Comparison of ENCODE assay signal across 11 cellular contexts in genomic region chr11:117930208-117930570, GRCh38. TPM values are rescaled to one million over a fixed set of nuclear protein-coding genes. Genes with fewer than 3 reads are reported as not detected.
A peak's percentile ranks its signal among the peaks of the same experiment; 100 is the strongest.
DNase-seq lines count a peak whose midpoint lies in the region; ATAC-seq and TF ChIP-seq lines count a peak whose summit lies in the region.
"Had no signal": no experiment of that assay in that cellular context is flagged by ENCODE, and none has a peak within 500 bp of the region (broad histone marks: within the 10 kb centered on the region; RNA-seq: fewer than 3 reads in every experiment).

No MANE protein-coding gene starts in this region.

- H3K36me3 Mint-ChIP-seq in MCF 10A (ENCODE audit: insufficient read depth, unreplicated experiment) (no peaks in the 10 kb centered on the region), T-helper 17 cell (ENCODE audit: low read depth) (peaks cover 2% of the 10 kb centered on the region)

- WGBS in upper lobe of left lung, 2 donors: 45 to 75% methylated on average over 5 of the region's 5 CpGs
- WGBS in thyroid gland, 2 donors: 90 to 94% methylated on average over 5 of the region's 5 CpGs

- intact Hi-C loops in breast epithelium (cut with DNase I; ENCODE audit: low total_unique reads): no loop called here
- intact Hi-C loops in MCF 10A (cut with micrococcal nuclease): no loop called here
- intact Hi-C loops in left lung (cut with DNase I): no loop called here
- intact Hi-C loops in thyroid gland (cut with DNase I): no loop called here

- POLR2A ChIA-PET in MCF 10A (lab: Yijun Ruan, JAX): no interaction called here

- TF ChIP-seq EP300 in upper lobe of left lung (IDR thresholded peaks at IDR 0.05): no peak

- H3K36me3 ChIP-seq in breast epithelium: no peaks in the 10 kb centered on the region
- H3K36me3 ChIP-seq in left lung: no peaks in the 10 kb centered on the region
- H3K36me3 ChIP-seq in upper lobe of left lung: no peaks in the 10 kb centered on the region
- no peaks in the 10 kb centered on the region for H3K36me3 ChIP-seq in thyroid gland

- TF ChIP-seq POLR2A in breast epithelium (IDR thresholded peaks at IDR 0.05) (no peak), upper lobe of left lung (IDR thresholded peaks at IDR 0.05) (no peak), thyroid gland (IDR thresholded peaks at IDR 0.05) (no peak)

- DNase-seq in breast epithelium (ENCODE audit: low spot score in 2 of 2) (peak in 1 of 2 donors; percentile 22), MCF 10A (ENCODE audit: unreplicated experiment) (no peak), T-helper 17 cell (no peak), left lung (peak in 1 of 2 donors; percentile 19), upper lobe of left lung (peak in 1 of 2 donors; percentile 50), thyroid gland (no peak)
- DNase-seq: foreskin fibroblast, GOT3 had no signal

- H3K27me3 ChIP-seq in breast epithelium: no peaks in the 10 kb centered on the region
- no peaks in the 10 kb centered on the region for H3K27me3 ChIP-seq in left lung
- no peaks in the 10 kb centered on the region for H3K27me3 ChIP-seq in upper lobe of left lung
- H3K27me3 ChIP-seq in thyroid gland: no peaks in the 10 kb centered on the region

- H3K4me1 Mint-ChIP-seq in MCF 10A (ENCODE audit: insufficient read depth, unreplicated experiment): no peaks in the 10 kb centered on the region
- peaks cover 41% of the 10 kb centered on the region for H3K4me1 Mint-ChIP-seq in T-helper 17 cell

- ATAC-seq in T-helper 17 cell (no peak), left lung (peak; percentile 61), upper lobe of left lung (ENCODE audit: low FRiP score in 2 of 2) (peak; percentile 37 to 38), GM21825 (IDR thresholded peaks at IDR 0.05; ENCODE audit: unreplicated experiment) (no peak), GM18873 (IDR thresholded peaks at IDR 0.05; ENCODE audit: low FRiP score, unreplicated experiment) (no peak)

- no peaks in the 10 kb centered on the region for H3K9me3 Mint-ChIP-seq in MCF 10A (ENCODE audit: unreplicated experiment)

- CTCF ChIA-PET in MCF 10A (lab: Yijun Ruan, JAX): interaction anchor here (0.9 kb wide), 1 partner anchor 17 kb away, joined by 4 read pairs; no protein-coding TSS in a partner anchor

- H3K4me3 Mint-ChIP-seq in MCF 10A (ENCODE audit: unreplicated experiment): no peak overlapping the region
- peak overlapping the region; percentile 63 for H3K4me3 Mint-ChIP-seq in T-helper 17 cell

- H3K4me1 ChIP-seq in breast epithelium (no peaks in the 10 kb centered on the region), left lung (peaks cover 4 to 22% of the 10 kb centered on the region in 2 donors), upper lobe of left lung (peaks cover 8 to 32% (median 23%) of the 10 kb centered on the region in 4 donors), thyroid gland (peaks cover 34 to 58% of the 10 kb centered on the region in 2 donors)

- H3K4me3 ChIP-seq in breast epithelium (no peak overlapping the region), left lung (no peak overlapping the region), upper lobe of left lung (no peak overlapping the region), thyroid gland (replicated peaks in 1 of 3) (no peak overlapping the region)

- peaks cover 46% of the 10 kb centered on the region for H3K27me3 Mint-ChIP-seq in MCF 10A (ENCODE audit: insufficient read depth, unreplicated experiment)
- H3K27me3 Mint-ChIP-seq in T-helper 17 cell: peaks cover 11% of the 10 kb centered on the region

- TF ChIP-seq CTCF in breast epithelium (IDR thresholded peaks at IDR 0.05) (no peak), MCF 10A (IDR thresholded peaks at IDR 0.05; ENCODE audit: unreplicated experiment) (no peak), left lung (IDR thresholded peaks at IDR 0.05) (no peak), upper lobe of left lung (IDR thresholded peaks at IDR 0.05) (no peak), thyroid gland (IDR thresholded peaks at IDR 0.05) (no peak)

- BruUV-seq in MCF 10A (replicated peaks; lab: Mats Ljungman, UMichigan): no TSS peak

- no peaks in the 10 kb centered on the region for H3K9me3 ChIP-seq in breast epithelium
- H3K9me3 ChIP-seq in T-helper 17 cell (ENCODE audit: control insufficient read depth, low read length, poor library complexity, severe bottlenecking): no peaks in the 10 kb centered on the region
- no peaks in the 10 kb centered on the region for H3K9me3 ChIP-seq in left lung
- no peaks in the 10 kb centered on the region for H3K9me3 ChIP-seq in upper lobe of left lung
- no peaks in the 10 kb centered on the region for H3K9me3 ChIP-seq in thyroid gland

- peak overlapping the region; percentile 40 to 92 for H3K27ac ChIP-seq in breast epithelium
- H3K27ac ChIP-seq in left lung: no peak overlapping the region
- H3K27ac ChIP-seq in upper lobe of left lung: no peak overlapping the region
- peak overlapping the region in 1 of 3 donors; percentile 72 for H3K27ac ChIP-seq in thyroid gland

- H3K27ac Mint-ChIP-seq in MCF 10A (ENCODE audit: low read depth, unreplicated experiment): no peak overlapping the region
- peak overlapping the region; percentile 16 for H3K27ac Mint-ChIP-seq in T-helper 17 cell

RNA-seq across cellular contexts. Expression of gene TMPRSS13, which starts 1.0 kb away (rescaled TPM):
- total RNA-seq in breast epithelium (10 to 100 TPM in 2 of 3 donors, under 1 TPM in 1; 0.32 to 34.0 (median 12.5) TPM), MCF 10A (2022) (not detected in 2 replicates), T-helper 17 cell (1 to 10 TPM; 2.0 to 2.4 TPM), left lung (1 to 10 TPM; 4.6 to 5.4 TPM), upper lobe of left lung (10 to 100 TPM in 2 of 6 donors, 1 to 10 TPM in 4; 4.6 to 26.2 (median 6.1) TPM), thyroid gland (10 to 100 TPM in 3 of 4 donors, 1 to 10 TPM in 1; 8.5 to 24.3 (median 13.0) TPM)

RNA-seq across cellular contexts. Expression of gene FXYD6, which starts 53.7 kb away (rescaled TPM):
- total RNA-seq in breast epithelium: 10 to 100 TPM; 16.0 to 25.0 (median 20.3) TPM
- total RNA-seq in MCF 10A (2022): not detected in 2 replicates
- under 1 TPM in 1 of 2 donors, not detected in 1; 0.62 TPM for total RNA-seq in T-helper 17 cell
- 10 to 100 TPM; 41.4 to 55.0 TPM for total RNA-seq in left lung
- 10 to 100 TPM; 16.2 to 61.4 (median 33.8) TPM for total RNA-seq in upper lobe of left lung
- total RNA-seq in thyroid gland: 100 to 1,000 TPM in 2 of 4 donors, 10 to 100 TPM in 2; 34.2 to 143 (median 88.6) TPM
- total RNA-seq: T-helper 2 cell treated with Interferon-gamma antibody and Interleukin-4, amounts not matched to agents 100 ng/mL and 5 ng/mL, for 36 hours had no signal

RNA-seq across cellular contexts. Expression of gene IL10RA, which starts 56.0 kb away (rescaled TPM):
- total RNA-seq in breast epithelium: 10 to 100 TPM in 2 of 3 donors, 1 to 10 TPM in 1; 9.8 to 47.5 (median 13.3) TPM
- not detected in 2 replicates for total RNA-seq in MCF 10A (2022)
- 100 to 1,000 TPM; 262 to 274 TPM for total RNA-seq in T-helper 17 cell
- 10 to 100 TPM; 21.2 to 56.8 TPM for total RNA-seq in left lung
- total RNA-seq in upper lobe of left lung: 100 to 1,000 TPM in 1 of 6 donors, 10 to 100 TPM in 5; 30.7 to 139 (median 46.1) TPM
- total RNA-seq in thyroid gland: 10 to 100 TPM in 3 of 4 donors, 1 to 10 TPM in 1; 5.3 to 21.9 (median 10.6) TPM

Comparison
In these comparisons a context has a peak if more than half of its experiments do, and no peak if none do; other contexts are left out.
1. RNA of gene FXYD6, which starts 53.7 kb away (total RNA-seq): 34.2 to 143 TPM in thyroid gland, 41.4 to 55.0 TPM in left lung, 16.2 to 61.4 TPM in upper lobe of left lung and 16.0 to 25.0 TPM in breast epithelium; 0.62 TPM in T-helper 17 cell and not detected in MCF 10A; every median in the first group is over 10 times any median in the second.
2. H3K27ac ChIP-seq: peak in breast epithelium (2 of 2); none in left lung (0 of 2) and upper lobe of left lung (0 of 4).
3. ATAC-seq: peak in left lung (single experiment) and upper lobe of left lung (2 of 2); none in T-helper 17 cell (single experiment), GM21825 (single experiment) and GM18873 (single experiment).